10 cellular contexts compared by ENCODE assay signal in genomic region chr17:59558953-59559352, GRCh38. TPM values are rescaled to one million over a fixed set of nuclear protein-coding genes. Genes with fewer than 3 reads are reported as not detected.
DNase-seq lines count a peak whose midpoint lies in the region; ATAC-seq and TF ChIP-seq lines count a peak whose summit lies in the region.
"Had no signal": no experiment of that assay in that cellular context is flagged by ENCODE, and none has a peak within 500 bp of the region (broad histone marks: within the 10 kb centered on the region; RNA-seq: fewer than 3 reads in every experiment).

No MANE protein-coding gene starts in this region.

- no peaks in the 10 kb centered on the region for H3K79me2 ChIP-seq in GM23338 (replicated peaks; ENCODE audit: insufficient read depth)

- peak; percentile 19 for TF ChIP-seq CTCF in AG04449 (IDR thresholded peaks at IDR 0.05; ENCODE audit: insufficient read depth, low read length, missing control alignments)
- peak in 1 of 2 experiments; percentile 41; a peak in 2 of 4 replicates for TF ChIP-seq CTCF in GM23338 (conservative IDR thresholded peaks at IDR 0.05; ENCODE audit: low read depth in 2 of 2)
- TF ChIP-seq CTCF in mucosa of descending colon (IDR thresholded peaks at IDR 0.05) = no peak

- H3K4me3 ChIP-seq in AG04449 (ENCODE audit: low read depth, low read length) (no peak overlapping the region), GM23338 (no peak overlapping the region), mucosa of descending colon (no peak overlapping the region)

- intact Hi-C loops in mucosa of descending colon (cut with DNase I, micrococcal nuclease) = no loop called here

- no peak overlapping the region for H2AFZ ChIP-seq in GM23338

- no peaks in the 10 kb centered on the region for H3K9me2 ChIP-seq in GM23338 (ENCODE audit: insufficient read depth)

- H3K9me3 ChIP-seq in mucosa of descending colon = no peaks in the 10 kb centered on the region

- no peak overlapping the region for H3K27ac Mint-ChIP-seq in GM23338
- H3K27ac Mint-ChIP-seq: activated naive CD4-positive, alpha-beta T cell treated with anti-CD3 and anti-CD28 coated beads, Interleukin-2, amount 50 U/mL, for 72 hours had no signal

- no peak overlapping the region for H3K27ac ChIP-seq in GM23338 (ENCODE audit: low read depth)

- H3K36me3 ChIP-seq in GM23338 (ENCODE audit: insufficient read depth) = no peaks in the 10 kb centered on the region
- no peaks in the 10 kb centered on the region for H3K36me3 ChIP-seq in mucosa of descending colon (ENCODE audit: low read depth)

- DNase-seq in AG04449 (ENCODE audit: low read depth, low spot score) = no peak
- DNase-seq in GM23338 (ENCODE audit: low spot score) = peak; percentile 11
- DNase-seq in hepatic stellate cell (ENCODE audit: low spot score) = peak; percentile 17
- no peak for DNase-seq in NCI-H226
- no peak for DNase-seq in cerebellar nuclear complex (lab: John Stamatoyannopoulos, UW)
- no peak for DNase-seq in mucosa of descending colon
- no peak for DNase-seq in hypothalamus (lab: John Stamatoyannopoulos, UW)
- DNase-seq: DND-41 had no signal

- no peaks in the 10 kb centered on the region for H4K20me1 ChIP-seq in GM23338 (replicated peaks; ENCODE audit: insufficient read depth)

- CTCF ChIA-PET in AG04449 (lab: Yijun Ruan, JAX) = interaction anchor here (1.1 to 3.1 kb wide), 10 partner anchors 13 to 248 kb away, joined by 3 to 45 read pairs (median 6); no protein-coding TSS in a partner anchor

- H3K4me2 ChIP-seq in GM23338 = no peak overlapping the region

- ATAC-seq in GM23338 (no peak), SK-N-SH treated with all-trans-retinoic acid at 6 μM for 48 hours (peak; percentile 47; the same call in 1 of the 3 replicates), mucosa of descending colon (no peak)
- ATAC-seq: activated naive CD4-positive, alpha-beta T cell treated with anti-CD3 and anti-CD28 coated beads, Interleukin-2, amount 50 U/mL, for 72 hours had no signal

- no peaks in the 10 kb centered on the region; the same call in 2 of the 3 replicates for H3K9me3 Mint-ChIP-seq in GM23338
- H3K9me3 Mint-ChIP-seq: activated naive CD4-positive, alpha-beta T cell treated with anti-CD3 and anti-CD28 coated beads, Interleukin-2, amount 50 U/mL, for 72 hours had no signal

- H3K4me1 Mint-ChIP-seq in GM23338 = no peaks in the 10 kb centered on the region

- peaks cover 3% of the 10 kb centered on the region for H3K27me3 Mint-ChIP-seq in GM23338 (ENCODE audit: insufficient read depth, low read depth, poor library complexity)

- no peak overlapping the region for H3K4me3 Mint-ChIP-seq in GM23338

- H3K4me1 ChIP-seq in GM23338 (ENCODE audit: insufficient read depth) (no peaks in the 10 kb centered on the region), mucosa of descending colon (ENCODE audit: low read depth) (no peaks in the 10 kb centered on the region)

- peaks cover under 1% of the 10 kb centered on the region; the same call in 1 of the 2 replicates for H3K27me3 ChIP-seq in GM23338 (ENCODE audit: insufficient read depth)

- H3F3A ChIP-seq in GM23338 (replicated peaks; ENCODE audit: low read depth) = no peaks in the 10 kb centered on the region

- POLR2A ChIA-PET in AG04449 (lab: Yijun Ruan, JAX) = no interaction called here

- H3K36me3 Mint-ChIP-seq in GM23338 (ENCODE audit: low read depth) = no peaks in the 10 kb centered on the region
- H3K36me3 Mint-ChIP-seq: activated naive CD4-positive, alpha-beta T cell treated with anti-CD3 and anti-CD28 coated beads, Interleukin-2, amount 50 U/mL, for 72 hours had no signal

TF ChIP-seq in GM23338, 12 proteins besides CTCF, POLR2A, EP300 and RAD21 (continues in another document):
- TF ChIP-seq ZNF114 (CRISPR knock-in tag; IDR thresholded peaks at IDR 0.05) (no peak), ZNF331 (CRISPR knock-in tag; IDR thresholded peaks at IDR 0.05; ENCODE audit: low read depth) (no peak), NANOG (IDR thresholded peaks at IDR 0.05; ENCODE audit: borderline replicate concordance) (no peak), CREB1 (CRISPR knock-in tag; IDR thresholded peaks at IDR 0.05; ENCODE audit: low read depth) (no peak), EZH2 (IDR thresholded peaks at IDR 0.05; ENCODE audit: low read depth, unreplicated experiment) (no peak), STAT1 (IDR thresholded peaks at IDR 0.05; ENCODE audit: unreplicated experiment) (no peak), EZH2phosphoT487 (IDR thresholded peaks at IDR 0.05; ENCODE audit: unreplicated experiment) (no peak)

TF ChIP-seq in SK-N-SH treated with all-trans-retinoic acid at 6 μM for 48 hours, 23 proteins besides CTCF, POLR2A, EP300 and RAD21:
- TF ChIP-seq ZNF70 (CRISPR knock-in tag; IDR thresholded peaks at IDR 0.05) (no peak), GLIS3 (CRISPR knock-in tag; IDR thresholded peaks at IDR 0.05) (no peak), BACH2 (CRISPR knock-in tag; IDR thresholded peaks at IDR 0.05; ENCODE audit: borderline replicate concordance) (no peak)

RNA-seq across cellular contexts. Expression of gene DHX40, which starts 6.5 kb away (rescaled TPM):
- total RNA-seq in GM23338 (2014; rRNA removed; shearing (Covaris generic)) = 37.6 and 38.2 TPM in 2 replicates
- polyA plus RNA-seq in GM23338 (2016; fragmentation: Nextera tagmentation; extraction: Ambion mirVana) = 14.5 and 17.3 TPM in 2 replicates
- 10 to 100 TPM; 18.1 to 27.8 (median 19.8) TPM for total RNA-seq in mucosa of descending colon

Comparison
In these comparisons a context has a peak if more than half of its experiments do, and no peak if none do; other contexts are left out.
1. DNase-seq: peak in GM23338 (single experiment) and hepatic stellate cell (single experiment); none in AG04449 (single experiment), NCI-H226 (single experiment), cerebellar nuclear complex (0 of 2), mucosa of descending colon (0 of 3) and hypothalamus (0 of 51).